ENCODE assay signal across 9 cellular contexts in the genomic region with DNA sequence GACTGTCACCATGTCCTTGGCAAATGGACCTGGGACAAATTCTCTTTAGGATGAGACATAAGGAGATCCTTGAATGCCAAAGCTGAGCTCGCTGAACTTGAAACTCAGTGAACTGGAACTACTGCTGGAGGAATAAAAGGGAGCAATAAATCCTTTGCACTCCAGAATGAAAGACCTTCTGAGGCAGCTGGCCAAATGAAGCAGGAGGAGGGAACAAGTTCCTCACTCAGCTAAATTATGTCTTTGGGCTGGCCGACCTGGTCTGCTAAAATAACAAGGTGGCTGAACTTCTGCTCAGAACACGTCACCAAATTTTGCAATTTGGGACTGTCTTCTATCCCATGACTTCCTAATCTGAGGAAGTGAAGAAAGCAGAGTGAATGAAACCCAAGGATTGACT.
DNase-seq lines count a peak whose midpoint lies in the region; ATAC-seq and TF ChIP-seq lines count a peak whose summit lies in the region.
"Had no signal": no experiment of that assay in that cellular context is flagged by ENCODE, and none has a peak within 500 bp of the region (broad histone marks: within the 10 kb centered on the region; RNA-seq: fewer than 3 reads in every experiment).

No MANE protein-coding gene starts in this region.

- no peaks in the 10 kb centered on the region for H3K36me3 ChIP-seq in thyroid gland

- TF ChIP-seq CTCF in astrocyte of the cerebellum (IDR thresholded peaks at IDR 0.05; ENCODE audit: low read depth, low read length, missing control alignments) (no peak), thyroid gland (IDR thresholded peaks at IDR 0.05) (no peak)

- TF ChIP-seq POLR2A in thyroid gland (IDR thresholded peaks at IDR 0.05): no peak

- DNase-seq in NCI-H2029 (lab: John Stamatoyannopoulos, UW) (peak; percentile 41), astrocyte of the cerebellum (ENCODE audit: low read depth) (peak; percentile 69), left colon (peak; percentile 12 to 44), thyroid gland (peak; percentile 74 to 80), AG20443 (ENCODE audit: low spot score) (no peak)
- DNase-seq: GM23248, mesendoderm had no signal

- intact Hi-C loops in left colon (cut with DNase I, micrococcal nuclease) (no loop called here), thyroid gland (cut with DNase I) (no loop called here)

- H3K27ac ChIP-seq in thyroid gland: peak overlapping the region in 2 of 3 donors; percentile 9 to 13
- H3K27ac ChIP-seq: GM23248 had no signal

- peaks cover 13 to 17% of the 10 kb centered on the region in 2 donors for H3K4me1 ChIP-seq in thyroid gland

- no peaks in the 10 kb centered on the region for H3K9me3 ChIP-seq in thyroid gland

- no peaks in the 10 kb centered on the region for H3K27me3 ChIP-seq in thyroid gland

- 28 to 36% methylated on average over 3 of the region's 3 CpGs for WGBS in thyroid gland, 2 donors

- H3K4me3 ChIP-seq in astrocyte of the cerebellum (ENCODE audit: low read depth, low read length): no peak overlapping the region
- no peak overlapping the region for H3K4me3 ChIP-seq in thyroid gland (replicated peaks in 1 of 3)
- H3K4me3 ChIP-seq: GM23248 had no signal

- in situ Hi-C loops in astrocyte of the cerebellum (cut with HindIII; ENCODE audit: low sequenced_read_pairs): no loop called here

- peak; percentile 46 for ATAC-seq in left colon
- ATAC-seq in GM21529 (IDR thresholded peaks at IDR 0.05; ENCODE audit: unreplicated experiment): no peak
- no peak for ATAC-seq in GM18861 (IDR thresholded peaks at IDR 0.05; ENCODE audit: unreplicated experiment)
